In genomic region chr22:44102121-44102520, GRCh38 we compare ENCODE assay signal across 18 cellular contexts.
A peak's percentile ranks its signal among the peaks of the same experiment; 100 is the strongest.
DNase-seq lines count a peak whose midpoint lies in the region; ATAC-seq, FAIRE-seq and TF ChIP-seq lines count a peak whose summit lies in the region.
"Had no signal": no experiment of that assay in that cellular context is flagged by ENCODE, and none has a peak within 500 bp of the region (broad histone marks: within the 10 kb centered on the region; RNA-seq: fewer than 3 reads in every experiment).

No MANE protein-coding gene starts in this region.

- intact Hi-C loops in kidney (cut with DNase I): no loop called here
- intact Hi-C loops in spleen (cut with DNase I; ENCODE audit: low total_unique reads): no loop called here
- intact Hi-C loops in esophagus muscularis mucosa (cut with DNase I): no loop called here

- H3K36me3 ChIP-seq in HEK293 (ENCODE audit: control insufficient read depth in 2 of 2, insufficient read depth in 1 of 2, low read length in 2 of 2): peaks cover 0 to 19% of the 10 kb centered on the region in 2 experiments; a peak in 1 of 3 replicates
- no peaks in the 10 kb centered on the region for H3K36me3 ChIP-seq in kidney (ENCODE audit: control insufficient read depth in 1 of 2, insufficient read depth in 2 of 2, low read length in 2 of 2)
- peaks cover 0 to 95% (median 33%) of the 10 kb centered on the region in 6 donors for H3K36me3 ChIP-seq in spleen
- peaks cover 17 to 72% (median 56%) of the 10 kb centered on the region in 4 donors for H3K36me3 ChIP-seq in esophagus muscularis mucosa

- WGBS in spleen, 5 donors: 86 to 100% (median 94%) methylated on average over 4 of the region's 4 CpGs
- 100% methylated on average over 4 of the region's 4 CpGs for WGBS in esophagus muscularis mucosa

- H3K27me3 ChIP-seq in spleen (replicated peaks in 1 of 7): no peaks in the 10 kb centered on the region
- no peaks in the 10 kb centered on the region for H3K27me3 ChIP-seq in esophagus muscularis mucosa
- H3K27me3 ChIP-seq: BLaER1 treated with 17β-estradiol and CSF1 and Interleukin-3, amounts not matched to agents 10 nM and 100 nM had no signal

- no peak overlapping the region for H3K27ac Mint-ChIP-seq in WTC11
- H3K27ac Mint-ChIP-seq: B cell; CD8-positive, alpha-beta T cell; H9 had no signal

- FAIRE-seq in kidney (lab: Jason Lieb, UNC): no peak
- FAIRE-seq: GM12878, H1 had no signal

- peaks cover 21% of the 10 kb centered on the region for H3K36me3 Mint-ChIP-seq in WTC11
- H3K36me3 Mint-ChIP-seq: CD8-positive, alpha-beta T cell had no signal

- peaks cover 9% of the 10 kb centered on the region for H3K4me1 Mint-ChIP-seq in WTC11
- H3K4me1 Mint-ChIP-seq: B cell had no signal

- no peak for TF ChIP-seq POLR2A in spleen (IDR thresholded peaks at IDR 0.05)
- no peak for TF ChIP-seq POLR2A in esophagus muscularis mucosa (IDR thresholded peaks at IDR 0.05; ENCODE audit: low read depth)

- CTCF ChIA-PET in HEK293 (lab: Yijun Ruan, JAX): interaction anchor here (0.6 kb wide), 1 partner anchor 55 kb away, joined by 3 read pairs; no protein-coding TSS in a partner anchor
- CTCF ChIA-PET in WTC11 (lab: Charles Lee): no interaction called here

- peaks cover 3% of the 10 kb centered on the region; the same call in 1 of the 2 replicates for H3K27me3 Mint-ChIP-seq in WTC11 (ENCODE audit: low read depth)
- H3K27me3 Mint-ChIP-seq: B cell had no signal

- TF ChIP-seq CTCF in HEK293 (tag by site-specific recombination; IDR thresholded peaks at IDR 0.05): no peak
- no peak for TF ChIP-seq CTCF in WTC11 (IDR thresholded peaks at IDR 0.05)
- TF ChIP-seq CTCF in kidney (IDR thresholded peaks at IDR 0.05; ENCODE audit: borderline replicate concordance, extremely low read depth, insufficient read depth): no peak
- no peak for TF ChIP-seq CTCF in spleen (IDR thresholded peaks at IDR 0.05 in 8 of 11, conservative IDR thresholded peaks at IDR 0.05 in 3 of 11)
- no peak for TF ChIP-seq CTCF in esophagus muscularis mucosa (IDR thresholded peaks at IDR 0.05)

- H3K9me3 ChIP-seq in HEK293 (ENCODE audit: control insufficient read depth, insufficient read depth, low read depth, low read length) (no peaks in the 10 kb centered on the region), kidney (ENCODE audit: control insufficient read depth in 1 of 2, low read length in 2 of 2) (no peaks in the 10 kb centered on the region), spleen (no peaks in the 10 kb centered on the region), esophagus muscularis mucosa (no peaks in the 10 kb centered on the region)

- TF ChIP-seq EP300 in esophagus muscularis mucosa (IDR thresholded peaks at IDR 0.05): no peak

- peaks cover 17% of the 10 kb centered on the region for H3K9me3 Mint-ChIP-seq in WTC11
- H3K9me3 Mint-ChIP-seq: CD8-positive, alpha-beta T cell had no signal

- H3K4me3 Mint-ChIP-seq in WTC11: no peak overlapping the region
- H3K4me3 Mint-ChIP-seq: B cell; CD8-positive, alpha-beta T cell; H9 had no signal

- no peak for ATAC-seq in WTC11
- no peak for ATAC-seq in activated CD4-positive, CD25-positive, alpha-beta regulatory T cell treated with anti-CD3 and anti-CD28 coated beads, Interleukin-2, amount 50 U/mL, for 24 hours
- ATAC-seq: CD8-positive, alpha-beta T cell; GM12878 had no signal

- DNase-seq in WTC11 (ENCODE audit: low spot score) (no peak), kidney (peak; percentile 27), spleen (peak; percentile 29), activated T-cell treated with anti-CD3 and anti-CD28 coated beads for 4 hours (no peak), esophagus muscularis mucosa (ENCODE audit: extremely low spot score) (no peak)
- DNase-seq: CD8-positive, alpha-beta T cell; COR-L47; DMS 273 treated with DMSO at 0.1 percent for 48 hours; DMS53; DND-41; EL; H9 had no signal

- POLR2A ChIA-PET in HEK293 (lab: Yijun Ruan, JAX): no interaction called here
- POLR2A ChIA-PET in WTC11 (lab: Charles Lee): no interaction called here

- H3K4me3 ChIP-seq in HEK293 (ENCODE audit: low read depth, low read length): no peak overlapping the region
- H3K4me3 ChIP-seq in kidney (ENCODE audit: low read length in 2 of 2): no peak overlapping the region
- no peak overlapping the region for H3K4me3 ChIP-seq in spleen
- H3K4me3 ChIP-seq in esophagus muscularis mucosa: no peak overlapping the region
- H3K4me3 ChIP-seq: BLaER1 treated with 17β-estradiol and CSF1 and Interleukin-3, amounts not matched to agents 10 nM and 100 nM; GM12878 had no signal

- H3K27ac ChIP-seq in HEK293 (ENCODE audit: extremely low read depth, low read depth, low read length) (no peak overlapping the region), kidney (ENCODE audit: low read depth in 2 of 2, low read length in 2 of 2) (no peak overlapping the region), spleen (no peak overlapping the region), esophagus muscularis mucosa (replicated peaks in 1 of 4) (no peak overlapping the region)
- H3K27ac ChIP-seq: BLaER1 treated with 17β-estradiol and CSF1 and Interleukin-3, amounts not matched to agents 10 nM and 100 nM had no signal

- H3K9ac ChIP-seq in kidney (ENCODE audit: low read length in 2 of 2): no peak overlapping the region
- H3K9ac ChIP-seq: BLaER1 treated with 17β-estradiol and CSF1 and Interleukin-3, amounts not matched to agents 10 nM and 100 nM had no signal

- H3K4me1 ChIP-seq in HEK293 (ENCODE audit: control insufficient read depth, insufficient read depth, low read length) (no peaks in the 10 kb centered on the region), kidney (ENCODE audit: control insufficient read depth in 1 of 2, insufficient read depth in 1 of 2, low read depth in 1 of 2, low read length in 2 of 2) (peaks cover 9 to 10% of the 10 kb centered on the region in 2 donors), spleen (peaks cover 0 to 13% (median 0%) of the 10 kb centered on the region in 6 donors), esophagus muscularis mucosa (no peaks in the 10 kb centered on the region)

TF ChIP-seq in HEK293, 187 proteins besides CTCF, POLR2A, EP300 and RAD21:
- TF ChIP-seq ZNF155 (tag by site-specific recombination; IDR thresholded peaks at IDR 0.05) (no peak), ZNF416 (tag by site-specific recombination; IDR thresholded peaks at IDR 0.05) (peak; percentile 82; the same call in 1 of the 2 replicates)
TF ChIP-seq in HEK293: peak in this region for 1.

TF ChIP-seq in WTC11, 78 proteins besides CTCF, POLR2A, EP300 and RAD21:
- TF ChIP-seq NFATC4 (CRISPR knock-in tag; IDR thresholded peaks at IDR 0.05) (no peak), ZNF416 (CRISPR knock-in tag; IDR thresholded peaks at IDR 0.05) (0 out of 2 replicates have a peak, but pooled peaks have one; percentile 79), HMGA2 (CRISPR knock-in tag; IDR thresholded peaks at IDR 0.05) (no peak)

Comparison
In these comparisons a context has a peak if more than half of its experiments do, and no peak if none do; other contexts are left out.
1. DNase-seq: peak in kidney (single experiment) and spleen (single experiment); none in WTC11 (single experiment), activated T-cell treated with anti-CD3 and anti-CD28 coated beads for 4 hours (single experiment) and esophagus muscularis mucosa (single experiment).
2. Of the 8 proteins assayed by ChIP-seq in both HEK293 and WTC11: peak only in HEK293: none; only in WTC11: none; in both: ZNF416; in neither: 7.